In genomic region chr16:67150833-67151396, GRCh38 we compare ENCODE assay signal across 8 cellular contexts. TPM values are rescaled to one million over a fixed set of nuclear protein-coding genes. Genes with fewer than 3 reads are reported as not detected.
DNase-seq lines count a peak whose midpoint lies in the region; ATAC-seq, FAIRE-seq and TF ChIP-seq lines count a peak whose summit lies in the region.

B3GNT9 (minus strand) TSS chr16:67150998; CDS start chr16:67150485, 513 bp downstream.

- peak; percentile 48 for DNase-seq in activated naive CD4-positive, alpha-beta T cell treated with Interleukin-2 at 50 U/mL for 16 hours
- no peak for DNase-seq in activated naive CD4-positive, alpha-beta T cell (lab: John Stamatoyannopoulos, UW)
- peak; percentile 51 to 74 (median 73) for DNase-seq in Peyer's patch
- peak in 34 of 61 donors; percentile 19 to 74 (median 47) for DNase-seq in caudate nucleus (lab: John Stamatoyannopoulos, UW)
- peak; percentile 81 for DNase-seq in iris pigment epithelial cell (ENCODE audit: low read depth)
- peak; percentile 48 for DNase-seq in small intestine

- H3K27me3 ChIP-seq in Peyer's patch, result no peaks in the 10 kb centered on the region
- H3K27me3 ChIP-seq in small intestine (ENCODE audit: control insufficient read depth in 2 of 2, insufficient read depth in 2 of 2, low read length in 2 of 2), result no peaks in the 10 kb centered on the region

- peak within 1 kb of the TSS; percentile 51 to 70 (median 60) for H3K4me3 ChIP-seq in Peyer's patch
- peak within 1 kb of the TSS; percentile 49 to 50 for H3K4me3 ChIP-seq in small intestine (ENCODE audit: low read depth in 1 of 2, low read length in 2 of 2)

- peak within 1 kb of the TSS; percentile 56 to 87 (median 72) for H3K27ac ChIP-seq in Peyer's patch
- H3K27ac ChIP-seq in caudate nucleus (ENCODE audit: low read depth, low read length), result peak within 1 kb of the TSS; percentile 70
- H3K27ac ChIP-seq in small intestine (ENCODE audit: low read depth in 1 of 2, low read length in 1 of 2), result peak within 1 kb of the TSS; percentile 34 to 73

- ATAC-seq in HG02642 (IDR thresholded peaks at IDR 0.05; ENCODE audit: poor library complexity, unreplicated experiment) (peak; percentile 68), HG03095 (IDR thresholded peaks at IDR 0.05; ENCODE audit: unreplicated experiment) (no peak)

- H3K36me3 ChIP-seq in Peyer's patch, result peaks cover 0 to 19% (median 0%) of the 10 kb centered on the region in 3 donors
- peaks cover 0 to 6% of the 10 kb centered on the region in 2 donors for H3K36me3 ChIP-seq in small intestine (ENCODE audit: control insufficient read depth in 2 of 2, insufficient read depth in 2 of 2, low read length in 2 of 2)

- TF ChIP-seq POLR2A in Peyer's patch (IDR thresholded peaks at IDR 0.05), result no peak

- no peak for FAIRE-seq in small intestine (lab: Jason Lieb, UNC)

- H3K4me1 ChIP-seq in Peyer's patch (peaks cover 4 to 33% (median 12%) of the 10 kb centered on the region in 4 donors), small intestine (ENCODE audit: control insufficient read depth in 2 of 2, insufficient read depth in 1 of 2, low read depth in 1 of 2, low read length in 1 of 2) (no peaks in the 10 kb centered on the region)

- no peak for TF ChIP-seq CTCF in Peyer's patch (IDR thresholded peaks at IDR 0.05)

- WGBS in small intestine, 3 donors, result 1 to 5% (median 3%) methylated on average over 30 to 34 of the region's 34 CpGs

- H3K9me3 ChIP-seq in Peyer's patch (no peaks in the 10 kb centered on the region), small intestine (ENCODE audit: control insufficient read depth, low read depth) (no peaks in the 10 kb centered on the region)

RNA-seq across cellular contexts. Expression of gene B3GNT9, which starts in this region (rescaled TPM):
- total RNA-seq in Peyer's patch, result 1 to 10 TPM; 2.5 to 4.0 (median 3.5) TPM
- polyA plus RNA-seq in small intestine, result 1 to 10 TPM in 2 of 3 donors, under 1 TPM in 1; 0.89 to 4.9 (median 1.6) TPM

Comparison
In these comparisons a context has a peak if more than half of its experiments do, and no peak if none do; other contexts are left out.
1. DNase-seq: peak in activated naive CD4-positive, alpha-beta T cell treated with Interleukin-2 at 50 U/mL for 16 hours (single experiment), Peyer's patch (3 of 3), caudate nucleus (34 of 61), iris pigment epithelial cell (single experiment) and small intestine (single experiment); none in activated naive CD4-positive, alpha-beta T cell (0 of 4).
2. Peak in every context shown above with its lines, with median percentiles within 50 percentile points of each other: H3K27ac ChIP-seq.